Comparison of ENCODE assay signal across 1 cellular context in the genomic region with DNA sequence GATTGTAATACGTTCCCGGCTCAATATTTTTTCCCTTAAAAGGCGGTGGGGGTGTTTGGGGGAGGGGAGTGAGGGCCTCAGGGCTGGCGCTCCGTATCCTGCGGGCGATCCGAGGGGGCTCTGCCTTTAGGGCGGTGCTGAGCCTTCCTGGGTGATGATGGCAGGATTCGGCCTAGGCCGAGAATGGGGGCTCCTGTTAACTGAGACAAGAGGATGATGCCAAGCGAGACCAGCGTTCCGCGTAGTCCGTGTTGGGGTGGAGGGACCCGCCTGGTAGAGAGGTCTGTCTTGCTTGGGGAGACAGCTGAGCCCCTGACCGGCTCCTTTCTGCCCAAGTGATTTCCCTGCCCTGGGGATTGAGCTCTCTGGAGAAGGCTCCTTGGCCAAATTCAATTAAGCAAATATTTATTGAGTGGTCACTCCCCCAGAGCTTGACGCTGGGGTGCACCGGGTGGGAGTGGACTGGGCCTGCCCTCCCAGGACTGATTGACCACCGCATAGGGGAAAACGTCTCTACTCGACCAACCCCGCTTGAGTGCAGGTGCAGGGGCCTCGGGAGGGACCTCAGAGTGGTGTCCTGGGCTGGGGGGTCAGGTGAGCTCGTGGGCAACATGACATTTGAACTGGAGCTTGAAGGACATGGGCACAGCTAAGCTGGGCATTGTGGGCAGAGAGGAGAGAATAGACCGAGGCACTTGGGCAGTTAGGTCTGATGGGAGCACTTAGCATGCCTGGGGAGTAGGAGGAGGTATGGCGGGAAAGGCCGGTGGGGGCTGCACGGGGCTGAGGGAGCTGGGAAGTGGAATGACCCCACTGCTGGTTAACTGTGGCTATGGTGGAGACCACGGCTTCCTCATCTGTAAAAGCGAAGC.
TF ChIP-seq lines count a peak whose summit lies in the region.

No MANE protein-coding gene starts in this region.

TF ChIP-seq in K562, 482 proteins besides CTCF, POLR2A, EP300 and RAD21 (continued from another document and continues in another):
- TF ChIP-seq, protein P1, sequence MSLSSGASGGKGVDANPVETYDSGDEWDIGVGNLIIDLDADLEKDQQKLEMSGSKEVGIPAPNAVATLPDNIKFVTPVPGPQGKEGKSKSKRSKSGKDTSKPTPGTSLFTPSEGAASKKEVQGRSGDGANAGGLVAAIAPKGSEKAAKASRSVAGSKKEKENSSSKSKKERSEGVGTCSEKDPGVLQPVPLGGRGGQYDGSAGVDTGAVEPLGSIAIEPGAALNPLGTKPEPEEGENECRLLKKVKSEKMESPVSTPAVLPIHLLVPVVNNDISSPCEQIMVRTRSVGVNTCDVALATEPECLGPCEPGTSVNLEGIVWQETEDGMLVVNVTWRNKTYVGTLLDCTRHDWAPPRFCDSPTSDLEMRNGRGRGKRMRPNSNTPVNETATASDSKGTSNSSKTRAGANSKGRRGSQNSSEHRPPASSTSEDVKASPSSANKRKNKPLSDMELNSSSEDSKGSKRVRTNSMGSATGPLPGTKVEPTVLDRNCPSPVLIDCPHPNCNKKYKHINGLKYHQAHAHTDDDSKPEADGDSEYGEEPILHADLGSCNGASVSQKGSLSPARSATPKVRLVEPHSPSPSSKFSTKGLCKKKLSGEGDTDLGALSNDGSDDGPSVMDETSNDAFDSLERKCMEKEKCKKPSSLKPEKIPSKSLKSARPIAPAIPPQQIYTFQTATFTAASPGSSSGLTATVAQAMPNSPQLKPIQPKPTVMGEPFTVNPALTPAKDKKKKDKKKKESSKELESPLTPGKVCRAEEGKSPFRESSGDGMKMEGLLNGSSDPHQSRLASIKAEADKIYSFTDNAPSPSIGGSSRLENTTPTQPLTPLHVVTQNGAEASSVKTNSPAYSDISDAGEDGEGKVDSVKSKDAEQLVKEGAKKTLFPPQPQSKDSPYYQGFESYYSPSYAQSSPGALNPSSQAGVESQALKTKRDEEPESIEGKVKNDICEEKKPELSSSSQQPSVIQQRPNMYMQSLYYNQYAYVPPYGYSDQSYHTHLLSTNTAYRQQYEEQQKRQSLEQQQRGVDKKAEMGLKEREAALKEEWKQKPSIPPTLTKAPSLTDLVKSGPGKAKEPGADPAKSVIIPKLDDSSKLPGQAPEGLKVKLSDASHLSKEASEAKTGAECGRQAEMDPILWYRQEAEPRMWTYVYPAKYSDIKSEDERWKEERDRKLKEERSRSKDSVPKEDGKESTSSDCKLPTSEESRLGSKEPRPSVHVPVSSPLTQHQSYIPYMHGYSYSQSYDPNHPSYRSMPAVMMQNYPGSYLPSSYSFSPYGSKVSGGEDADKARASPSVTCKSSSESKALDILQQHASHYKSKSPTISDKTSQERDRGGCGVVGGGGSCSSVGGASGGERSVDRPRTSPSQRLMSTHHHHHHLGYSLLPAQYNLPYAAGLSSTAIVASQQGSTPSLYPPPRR (CRISPR knock-in tag; IDR thresholded peaks at IDR 0.05; ENCODE audit: borderline replicate concordance) = no peak
- no peak for TF ChIP-seq NCOA2 (IDR thresholded peaks at IDR 0.05; ENCODE audit: partially characterized antibody in 2 of 2)
- no peak for TF ChIP-seq MTA3 (IDR thresholded peaks at IDR 0.05; ENCODE audit: borderline replicate concordance)
- TF ChIP-seq ETV5 (CRISPR knock-in tag; IDR thresholded peaks at IDR 0.05; ENCODE audit: low read depth) = no peak
- no peak for TF ChIP-seq RBBP5 (IDR thresholded peaks at IDR 0.05; ENCODE audit: borderline replicate concordance, insufficient read depth, low read length, poor library complexity, severe bottlenecking)
- no peak for TF ChIP-seq C11orf30 (IDR thresholded peaks at IDR 0.05; ENCODE audit: low read depth)
- TF ChIP-seq, protein P2, sequence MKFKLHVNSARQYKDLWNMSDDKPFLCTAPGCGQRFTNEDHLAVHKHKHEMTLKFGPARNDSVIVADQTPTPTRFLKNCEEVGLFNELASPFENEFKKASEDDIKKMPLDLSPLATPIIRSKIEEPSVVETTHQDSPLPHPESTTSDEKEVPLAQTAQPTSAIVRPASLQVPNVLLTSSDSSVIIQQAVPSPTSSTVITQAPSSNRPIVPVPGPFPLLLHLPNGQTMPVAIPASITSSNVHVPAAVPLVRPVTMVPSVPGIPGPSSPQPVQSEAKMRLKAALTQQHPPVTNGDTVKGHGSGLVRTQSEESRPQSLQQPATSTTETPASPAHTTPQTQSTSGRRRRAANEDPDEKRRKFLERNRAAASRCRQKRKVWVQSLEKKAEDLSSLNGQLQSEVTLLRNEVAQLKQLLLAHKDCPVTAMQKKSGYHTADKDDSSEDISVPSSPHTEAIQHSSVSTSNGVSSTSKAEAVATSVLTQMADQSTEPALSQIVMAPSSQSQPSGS (CRISPR knock-in tag; IDR thresholded peaks at IDR 0.05) = no peak
- TF ChIP-seq JUND (IDR thresholded peaks at IDR 0.05; ENCODE audit: borderline replicate concordance, low read depth, low read length) = no peak
- TF ChIP-seq JUND (tag; IDR thresholded peaks at IDR 0.05; ENCODE audit: borderline replicate concordance, low read depth, low read length) = no peak
- TF ChIP-seq ZNF780A (CRISPR knock-in tag; IDR thresholded peaks at IDR 0.05) = no peak
- no peak for TF ChIP-seq ZNF140 (CRISPR knock-in tag; IDR thresholded peaks at IDR 0.05)
- TF ChIP-seq NELFE (IDR thresholded peaks at IDR 0.05; ENCODE audit: insufficient read depth, insufficient read length) = no peak
- TF ChIP-seq, protein P3, sequence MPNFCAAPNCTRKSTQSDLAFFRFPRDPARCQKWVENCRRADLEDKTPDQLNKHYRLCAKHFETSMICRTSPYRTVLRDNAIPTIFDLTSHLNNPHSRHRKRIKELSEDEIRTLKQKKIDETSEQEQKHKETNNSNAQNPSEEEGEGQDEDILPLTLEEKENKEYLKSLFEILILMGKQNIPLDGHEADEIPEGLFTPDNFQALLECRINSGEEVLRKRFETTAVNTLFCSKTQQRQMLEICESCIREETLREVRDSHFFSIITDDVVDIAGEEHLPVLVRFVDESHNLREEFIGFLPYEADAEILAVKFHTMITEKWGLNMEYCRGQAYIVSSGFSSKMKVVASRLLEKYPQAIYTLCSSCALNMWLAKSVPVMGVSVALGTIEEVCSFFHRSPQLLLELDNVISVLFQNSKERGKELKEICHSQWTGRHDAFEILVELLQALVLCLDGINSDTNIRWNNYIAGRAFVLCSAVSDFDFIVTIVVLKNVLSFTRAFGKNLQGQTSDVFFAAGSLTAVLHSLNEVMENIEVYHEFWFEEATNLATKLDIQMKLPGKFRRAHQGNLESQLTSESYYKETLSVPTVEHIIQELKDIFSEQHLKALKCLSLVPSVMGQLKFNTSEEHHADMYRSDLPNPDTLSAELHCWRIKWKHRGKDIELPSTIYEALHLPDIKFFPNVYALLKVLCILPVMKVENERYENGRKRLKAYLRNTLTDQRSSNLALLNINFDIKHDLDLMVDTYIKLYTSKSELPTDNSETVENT (CRISPR knock-in tag; IDR thresholded peaks at IDR 0.05) = peak; percentile 84; the same call in 1 of the 2 replicates
- no peak for TF ChIP-seq EP400 (IDR thresholded peaks at IDR 0.05)
- TF ChIP-seq, protein P4, sequence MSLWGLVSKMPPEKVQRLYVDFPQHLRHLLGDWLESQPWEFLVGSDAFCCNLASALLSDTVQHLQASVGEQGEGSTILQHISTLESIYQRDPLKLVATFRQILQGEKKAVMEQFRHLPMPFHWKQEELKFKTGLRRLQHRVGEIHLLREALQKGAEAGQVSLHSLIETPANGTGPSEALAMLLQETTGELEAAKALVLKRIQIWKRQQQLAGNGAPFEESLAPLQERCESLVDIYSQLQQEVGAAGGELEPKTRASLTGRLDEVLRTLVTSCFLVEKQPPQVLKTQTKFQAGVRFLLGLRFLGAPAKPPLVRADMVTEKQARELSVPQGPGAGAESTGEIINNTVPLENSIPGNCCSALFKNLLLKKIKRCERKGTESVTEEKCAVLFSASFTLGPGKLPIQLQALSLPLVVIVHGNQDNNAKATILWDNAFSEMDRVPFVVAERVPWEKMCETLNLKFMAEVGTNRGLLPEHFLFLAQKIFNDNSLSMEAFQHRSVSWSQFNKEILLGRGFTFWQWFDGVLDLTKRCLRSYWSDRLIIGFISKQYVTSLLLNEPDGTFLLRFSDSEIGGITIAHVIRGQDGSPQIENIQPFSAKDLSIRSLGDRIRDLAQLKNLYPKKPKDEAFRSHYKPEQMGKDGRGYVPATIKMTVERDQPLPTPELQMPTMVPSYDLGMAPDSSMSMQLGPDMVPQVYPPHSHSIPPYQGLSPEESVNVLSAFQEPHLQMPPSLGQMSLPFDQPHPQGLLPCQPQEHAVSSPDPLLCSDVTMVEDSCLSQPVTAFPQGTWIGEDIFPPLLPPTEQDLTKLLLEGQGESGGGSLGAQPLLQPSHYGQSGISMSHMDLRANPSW (CRISPR knock-in tag; IDR thresholded peaks at IDR 0.05) = peak; percentile 42; the same call in 1 of the 2 replicates
- TF ChIP-seq ZNF212 (CRISPR knock-in tag; IDR thresholded peaks at IDR 0.05) = no peak
- no peak for TF ChIP-seq HNRNPUL1 (IDR thresholded peaks at IDR 0.05; ENCODE audit: low read length)
- no peak for TF ChIP-seq TCF7 (IDR thresholded peaks at IDR 0.05; ENCODE audit: borderline replicate concordance)
- TF ChIP-seq HLTF (IDR thresholded peaks at IDR 0.05) = no peak
- no peak for TF ChIP-seq SMARCA4 (IDR thresholded peaks at IDR 0.05)
- TF ChIP-seq, protein P5, sequence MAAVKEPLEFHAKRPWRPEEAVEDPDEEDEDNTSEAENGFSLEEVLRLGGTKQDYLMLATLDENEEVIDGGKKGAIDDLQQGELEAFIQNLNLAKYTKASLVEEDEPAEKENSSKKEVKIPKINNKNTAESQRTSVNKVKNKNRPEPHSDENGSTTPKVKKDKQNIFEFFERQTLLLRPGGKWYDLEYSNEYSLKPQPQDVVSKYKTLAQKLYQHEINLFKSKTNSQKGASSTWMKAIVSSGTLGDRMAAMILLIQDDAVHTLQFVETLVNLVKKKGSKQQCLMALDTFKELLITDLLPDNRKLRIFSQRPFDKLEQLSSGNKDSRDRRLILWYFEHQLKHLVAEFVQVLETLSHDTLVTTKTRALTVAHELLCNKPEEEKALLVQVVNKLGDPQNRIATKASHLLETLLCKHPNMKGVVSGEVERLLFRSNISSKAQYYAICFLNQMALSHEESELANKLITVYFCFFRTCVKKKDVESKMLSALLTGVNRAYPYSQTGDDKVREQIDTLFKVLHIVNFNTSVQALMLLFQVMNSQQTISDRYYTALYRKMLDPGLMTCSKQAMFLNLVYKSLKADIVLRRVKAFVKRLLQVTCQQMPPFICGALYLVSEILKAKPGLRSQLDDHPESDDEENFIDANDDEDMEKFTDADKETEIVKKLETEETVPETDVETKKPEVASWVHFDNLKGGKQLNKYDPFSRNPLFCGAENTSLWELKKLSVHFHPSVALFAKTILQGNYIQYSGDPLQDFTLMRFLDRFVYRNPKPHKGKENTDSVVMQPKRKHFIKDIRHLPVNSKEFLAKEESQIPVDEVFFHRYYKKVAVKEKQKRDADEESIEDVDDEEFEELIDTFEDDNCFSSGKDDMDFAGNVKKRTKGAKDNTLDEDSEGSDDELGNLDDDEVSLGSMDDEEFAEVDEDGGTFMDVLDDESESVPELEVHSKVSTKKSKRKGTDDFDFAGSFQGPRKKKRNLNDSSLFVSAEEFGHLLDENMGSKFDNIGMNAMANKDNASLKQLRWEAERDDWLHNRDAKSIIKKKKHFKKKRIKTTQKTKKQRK (IDR thresholded peaks at IDR 0.05; ENCODE audit: borderline replicate concordance, low read depth, low read length) = 0 out of 2 replicates have a peak, but pooled peaks have one; percentile 11
- TF ChIP-seq, protein P6, sequence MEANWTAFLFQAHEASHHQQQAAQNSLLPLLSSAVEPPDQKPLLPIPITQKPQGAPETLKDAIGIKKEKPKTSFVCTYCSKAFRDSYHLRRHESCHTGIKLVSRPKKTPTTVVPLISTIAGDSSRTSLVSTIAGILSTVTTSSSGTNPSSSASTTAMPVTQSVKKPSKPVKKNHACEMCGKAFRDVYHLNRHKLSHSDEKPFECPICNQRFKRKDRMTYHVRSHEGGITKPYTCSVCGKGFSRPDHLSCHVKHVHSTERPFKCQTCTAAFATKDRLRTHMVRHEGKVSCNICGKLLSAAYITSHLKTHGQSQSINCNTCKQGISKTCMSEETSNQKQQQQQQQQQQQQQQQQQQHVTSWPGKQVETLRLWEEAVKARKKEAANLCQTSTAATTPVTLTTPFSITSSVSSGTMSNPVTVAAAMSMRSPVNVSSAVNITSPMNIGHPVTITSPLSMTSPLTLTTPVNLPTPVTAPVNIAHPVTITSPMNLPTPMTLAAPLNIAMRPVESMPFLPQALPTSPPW (CRISPR knock-in tag; IDR thresholded peaks at IDR 0.05) = no peak
- TF ChIP-seq NR2C1 (IDR thresholded peaks at IDR 0.05) = no peak
- no peak for TF ChIP-seq NR2C1 (tag; IDR thresholded peaks at IDR 0.05)
- TF ChIP-seq, protein P7, sequence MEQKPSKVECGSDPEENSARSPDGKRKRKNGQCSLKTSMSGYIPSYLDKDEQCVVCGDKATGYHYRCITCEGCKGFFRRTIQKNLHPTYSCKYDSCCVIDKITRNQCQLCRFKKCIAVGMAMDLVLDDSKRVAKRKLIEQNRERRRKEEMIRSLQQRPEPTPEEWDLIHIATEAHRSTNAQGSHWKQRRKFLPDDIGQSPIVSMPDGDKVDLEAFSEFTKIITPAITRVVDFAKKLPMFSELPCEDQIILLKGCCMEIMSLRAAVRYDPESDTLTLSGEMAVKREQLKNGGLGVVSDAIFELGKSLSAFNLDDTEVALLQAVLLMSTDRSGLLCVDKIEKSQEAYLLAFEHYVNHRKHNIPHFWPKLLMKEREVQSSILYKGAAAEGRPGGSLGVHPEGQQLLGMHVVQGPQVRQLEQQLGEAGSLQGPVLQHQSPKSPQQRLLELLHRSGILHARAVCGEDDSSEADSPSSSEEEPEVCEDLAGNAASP (IDR thresholded peaks at IDR 0.05) = no peak
- TF ChIP-seq CHCHD3 (CRISPR knock-in tag; IDR thresholded peaks at IDR 0.05) = no peak
- TF ChIP-seq, protein P8, sequence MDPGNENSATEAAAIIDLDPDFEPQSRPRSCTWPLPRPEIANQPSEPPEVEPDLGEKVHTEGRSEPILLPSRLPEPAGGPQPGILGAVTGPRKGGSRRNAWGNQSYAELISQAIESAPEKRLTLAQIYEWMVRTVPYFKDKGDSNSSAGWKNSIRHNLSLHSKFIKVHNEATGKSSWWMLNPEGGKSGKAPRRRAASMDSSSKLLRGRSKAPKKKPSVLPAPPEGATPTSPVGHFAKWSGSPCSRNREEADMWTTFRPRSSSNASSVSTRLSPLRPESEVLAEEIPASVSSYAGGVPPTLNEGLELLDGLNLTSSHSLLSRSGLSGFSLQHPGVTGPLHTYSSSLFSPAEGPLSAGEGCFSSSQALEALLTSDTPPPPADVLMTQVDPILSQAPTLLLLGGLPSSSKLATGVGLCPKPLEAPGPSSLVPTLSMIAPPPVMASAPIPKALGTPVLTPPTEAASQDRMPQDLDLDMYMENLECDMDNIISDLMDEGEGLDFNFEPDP (CRISPR knock-in tag; IDR thresholded peaks at IDR 0.05) = no peak
- no peak for TF ChIP-seq NONO (IDR thresholded peaks at IDR 0.05; ENCODE audit: low read depth in 2 of 2, low read length in 1 of 2)
- TF ChIP-seq MCM7 (IDR thresholded peaks at IDR 0.05) = no peak
- TF ChIP-seq SNIP1 (IDR thresholded peaks at IDR 0.05; ENCODE audit: low read depth) = no peak
- TF ChIP-seq HCFC1 (IDR thresholded peaks at IDR 0.05; ENCODE audit: low read depth, low read length) = no peak
- TF ChIP-seq ZC3H11A (IDR thresholded peaks at IDR 0.05; ENCODE audit: low read depth, low read length) = 0 out of 2 replicates have a peak, but pooled peaks have one; percentile 16
- no peak for TF ChIP-seq KAT8 (IDR thresholded peaks at IDR 0.05; ENCODE audit: low read depth)
